Comparison of ENCODE assay signal across 7 cellular contexts in genomic region chr14:80445605-80446004, GRCh38.
"Had no signal": no experiment of that assay in that cellular context is flagged by ENCODE, and none has a peak within 500 bp of the region (broad histone marks: within the 10 kb centered on the region; RNA-seq: fewer than 3 reads in every experiment).

No MANE protein-coding gene starts in this region.

- ATAC-seq: HepG2, K562 had no signal

- DNase-seq: H9, KG1 had no signal

- H3K9ac ChIP-seq: GM23248 had no signal

- H3K27ac ChIP-seq: GM23248 had no signal

- FAIRE-seq: H1, H54, HepG2, K562 had no signal

- H3K4me3 Mint-ChIP-seq: H9 had no signal

- H3K4me3 ChIP-seq: K562 had no signal

- H3K27ac Mint-ChIP-seq: H9 had no signal
